Comparison of ENCODE assay signal across 13 cellular contexts in genomic region chrX:3592184-3592583, GRCh38.
"Had no signal": no experiment of that assay in that cellular context is flagged by ENCODE, and none has a peak within 500 bp of the region (broad histone marks: within the 10 kb centered on the region; RNA-seq: fewer than 3 reads in every experiment).

No MANE protein-coding gene starts in this region.

- H3K4me1 ChIP-seq: thyroid gland, uterus had no signal

- H3K27me3 ChIP-seq: thyroid gland, uterus had no signal

- H3K27ac Mint-ChIP-seq: dendritic cell treated with granulocyte-macrophage colony-stimulating factor and Interleukin-4, amounts not matched to agents 40 ng/mL and 50 ng/mL, for 4 days had no signal

- DNase-seq: activated CD4-positive, alpha-beta T cell treated with anti-CD3 and anti-CD28 coated beads, Interleukin-2, amount 50 U/mL, for 1 hour; activated effector memory CD4-positive, alpha-beta T cell treated with anti-CD3 and anti-CD28 coated beads, Interleukin-2, amount 50 U/mL, for 16 hours; activated T-cell treated with anti-CD3 and anti-CD28 coated beads, Interleukin-2, amount 50 U/mL, for 1 hour; amniotic stem cell; hypothalamus; left ventricle myocardium superior; mesenchymal stem cell; thyroid gland; uterus had no signal

- H3K9me3 ChIP-seq: thyroid gland, uterus had no signal

- H3K36me3 Mint-ChIP-seq: brain had no signal

- H3K27me3 Mint-ChIP-seq: dendritic cell treated with granulocyte-macrophage colony-stimulating factor and Interleukin-4, amounts not matched to agents 40 ng/mL and 50 ng/mL, for 4 days had no signal

- H3K4me3 ChIP-seq: skin epidermis, thyroid gland, uterus had no signal

- H3K36me3 ChIP-seq: thyroid gland, uterus had no signal

- H3K27ac ChIP-seq: skin epidermis, thyroid gland, uterus had no signal

- ATAC-seq: activated naive CD4-positive, alpha-beta T cell treated with anti-CD3 and anti-CD28 coated beads, Interleukin-2, amount 50 U/mL, for 72 hours; left ventricle myocardium superior had no signal

- H3K4me3 Mint-ChIP-seq: dendritic cell treated with granulocyte-macrophage colony-stimulating factor and Interleukin-4, amounts not matched to agents 40 ng/mL and 50 ng/mL, for 4 days had no signal
